ENCODE assay signal across 7 cellular contexts in the genomic region with DNA sequence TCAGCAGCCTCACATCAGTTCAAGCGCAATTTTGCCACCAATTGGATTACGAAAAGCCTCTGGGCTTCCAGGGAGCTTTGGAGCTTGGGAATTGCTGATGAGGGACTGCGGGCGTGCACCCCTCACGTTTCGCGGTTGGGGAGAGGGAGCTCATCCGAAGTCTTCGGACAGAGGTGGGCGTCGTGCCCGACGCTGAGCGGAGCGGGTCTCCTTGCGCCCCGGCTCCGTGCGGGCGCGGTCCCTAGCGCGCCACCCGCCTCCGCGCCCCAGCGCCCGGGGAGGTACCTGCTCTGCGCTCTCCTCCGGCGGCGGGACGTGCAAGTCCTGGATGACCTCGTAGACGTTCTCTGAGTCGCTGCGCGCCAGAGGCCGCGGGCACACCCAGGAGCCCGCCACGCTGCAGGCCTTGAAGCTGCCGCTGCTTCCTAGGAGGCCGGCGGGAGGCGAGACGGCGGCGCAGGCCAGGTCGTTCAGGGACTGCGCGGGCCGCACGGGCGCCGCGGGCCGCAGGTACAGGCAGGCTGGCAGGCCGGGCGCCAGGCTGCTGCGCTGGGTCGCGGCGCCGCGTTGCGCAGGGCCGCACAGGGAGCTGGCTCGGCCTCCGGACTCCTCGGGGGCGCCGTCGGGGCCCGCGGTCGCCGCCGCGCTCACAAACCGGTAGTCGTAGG. TPM values are rescaled to one million over a fixed set of nuclear protein-coding genes. Genes with fewer than 3 reads are reported as not detected.
DNase-seq lines count a peak whose midpoint lies in the region; ATAC-seq and TF ChIP-seq lines count a peak whose summit lies in the region.

No MANE protein-coding gene starts in this region.

- peak overlapping the region; percentile 19; the same call in 1 of the 2 replicates for H3K4me3 ChIP-seq in GM08714 (ENCODE audit: low read length)
- peak overlapping the region; percentile 37 for H3K4me3 ChIP-seq in OCI-LY1 (ENCODE audit: low read depth, low read length, poor library complexity, severe bottlenecking)
- peak overlapping the region; percentile 84 for H3K4me3 ChIP-seq in iPS-15b (ENCODE audit: low read depth, low read length)
- H3K4me3 ChIP-seq in skin epidermis, result peak overlapping the region; percentile 12 to 63 (median 57)
- no peak overlapping the region for H3K4me3 ChIP-seq in PC-3 (ENCODE audit: low read length)

- intact Hi-C loops in PC-3 (cut with micrococcal nuclease), result loop anchor here (2.0 to 5.0 kb wide), 3 partner anchors 48 to 163 kb away; no protein-coding TSS in a partner anchor

- peak overlapping the region; percentile 60 for H3K4me2 ChIP-seq in OCI-LY1 (ENCODE audit: low read length)
- no peak overlapping the region; the same call in 1 of the 2 replicates for H3K4me2 ChIP-seq in PC-3 (ENCODE audit: low read length)

- H2AFZ ChIP-seq in OCI-LY1 (ENCODE audit: low read length) (no peak overlapping the region), PC-3 (ENCODE audit: low read length) (no peak overlapping the region)

- H3K27ac ChIP-seq in OCI-LY1 (ENCODE audit: low read depth, low read length, poor library complexity, severe bottlenecking), result peak overlapping the region; percentile 75
- H3K27ac ChIP-seq in skin epidermis, result peak overlapping the region in 13 of 21 experiments; percentile 22 to 97 (median 89)
- no peak overlapping the region for H3K27ac ChIP-seq in PC-3 (ENCODE audit: low read length)

- TF ChIP-seq CTCF in OCI-LY1 (IDR thresholded peaks at IDR 0.05; ENCODE audit: low read length), result no peak
- no peak for TF ChIP-seq CTCF in PC-3 (conservative IDR thresholded peaks at IDR 0.05; ENCODE audit: low read depth, low read length)

- H3K9ac ChIP-seq in OCI-LY1 (ENCODE audit: low read length) (no peak overlapping the region), iPS-15b (ENCODE audit: low read depth, low read length) (no peak overlapping the region), PC-3 (ENCODE audit: low read length) (no peak overlapping the region)

- H3F3A ChIP-seq in OCI-LY1 (ENCODE audit: insufficient read depth, low read length) (0 out of 2 replicates have a peak, but pooled peaks cover 7% of the 10 kb centered on the region), PC-3 (ENCODE audit: low read length, unreplicated experiment) (no peaks in the 10 kb centered on the region)

- CTCF ChIA-PET in PC-3 (lab: Charles Lee), result no interaction called here

- H4K20me1 ChIP-seq in OCI-LY1 (ENCODE audit: insufficient read depth, low read length) (no peaks in the 10 kb centered on the region), PC-3 (ENCODE audit: low read length) (0 out of 2 replicates have a peak, but pooled peaks cover 3% of the 10 kb centered on the region)

- H3K79me2 ChIP-seq in OCI-LY1 (ENCODE audit: insufficient read depth, low read length) (no peaks in the 10 kb centered on the region), PC-3 (ENCODE audit: low read length) (peaks cover 30% of the 10 kb centered on the region)

- POLR2A ChIA-PET in PC-3 (lab: Charles Lee; ENCODE audit: unreplicated experiment), result no interaction called here

- H3K27me3 ChIP-seq in OCI-LY1 (ENCODE audit: insufficient read depth, low read length) (no peaks in the 10 kb centered on the region), iPS-15b (ENCODE audit: control insufficient read depth, insufficient read depth, low read length) (peaks cover 35% of the 10 kb centered on the region), PC-3 (ENCODE audit: low read length) (no peaks in the 10 kb centered on the region)

- H3K4me1 ChIP-seq in OCI-LY1 (ENCODE audit: insufficient read depth, low read length, severe bottlenecking), result peaks cover 40% of the 10 kb centered on the region
- peaks cover 4% of the 10 kb centered on the region for H3K4me1 ChIP-seq in iPS-15b (ENCODE audit: control insufficient read depth, insufficient read depth, low read length)
- H3K4me1 ChIP-seq in PC-3 (ENCODE audit: insufficient read depth, low read length), result peaks cover 48% of the 10 kb centered on the region

- no peak for ATAC-seq in PC-3
- ATAC-seq in GM18907 (IDR thresholded peaks at IDR 0.05; ENCODE audit: unreplicated experiment), result no peak

- H3K9me2 ChIP-seq in OCI-LY1 (ENCODE audit: low read depth, low read length) (no peaks in the 10 kb centered on the region), PC-3 (replicated peaks; ENCODE audit: low read length) (no peaks in the 10 kb centered on the region)

- H3K36me3 ChIP-seq in OCI-LY1 (ENCODE audit: insufficient read depth, low read length) (no peaks in the 10 kb centered on the region), iPS-15b (ENCODE audit: control insufficient read depth, insufficient read depth, low read length) (no peaks in the 10 kb centered on the region), PC-3 (ENCODE audit: low read depth, low read length) (no peaks in the 10 kb centered on the region)

- no peaks in the 10 kb centered on the region for H3K9me3 ChIP-seq in OCI-LY1 (ENCODE audit: low read length)
- no peaks in the 10 kb centered on the region for H3K9me3 ChIP-seq in iPS-15b (ENCODE audit: control insufficient read depth, insufficient read depth, low read length)
- no peaks in the 10 kb centered on the region for H3K9me3 ChIP-seq in PC-3 (ENCODE audit: low read length)

- no TSS peak for BruUV-seq in PC-3 (replicated peaks; lab: Mats Ljungman, UMichigan)

- DNase-seq in activated gamma-delta T cell treated with Interleukin-2 at 50 U/mL for 16 hours, result no peak
- DNase-seq in PC-3, result no peak

RNA-seq across cellular contexts. Expression of a gene that starts 3.2 kb away (rescaled TPM):
- 119 and 134 TPM in 2 replicates for total RNA-seq in PC-3 (2014; rRNA removed)
